Comparison of ENCODE assay signal across 8 cellular contexts in genomic region chr1:35576766-35577070, GRCh38. TPM values are rescaled to one million over a fixed set of nuclear protein-coding genes. Genes with fewer than 3 reads are reported as not detected.
DNase-seq lines count a peak whose midpoint lies in the region; ATAC-seq and TF ChIP-seq lines count a peak whose summit lies in the region.
"Not testable (repeated sequence)": the region's sequence is repeated elsewhere in the genome, so short reads cannot be mapped to it uniquely, and the experiment has no call there.

No MANE protein-coding gene starts in this region.

- H4K5ac ChIP-seq in mesendoderm (ENCODE audit: low read length): not testable (repeated sequence)

- peak overlapping the region; percentile 22 for H3K9ac ChIP-seq in mesendoderm (ENCODE audit: low read length)

- H3K27ac ChIP-seq in CD8-positive, alpha-beta memory T cell (ENCODE audit: low read depth, low read length); heart left ventricle; mesendoderm (ENCODE audit: low read depth, low read length); psoas muscle; thymus (ENCODE audit: low read depth): not testable (repeated sequence)

- H3K4me1 Mint-ChIP-seq in CD8-positive, alpha-beta memory T cell: peaks cover 25 to 37% (median 28%) of the 10 kb centered on the region in 3 donors
- peaks cover 30% of the 10 kb centered on the region for H3K4me1 Mint-ChIP-seq in activated CD8-positive, alpha-beta memory T cell treated with anti-CD3 and anti-CD28 coated beads, Interleukin-2, amount 10 ng/mL, durations not matched to agents 7 days and 5 days
- H3K4me1 Mint-ChIP-seq in brain: peaks cover 31% of the 10 kb centered on the region

- not testable (repeated sequence) for H2BK5ac ChIP-seq in mesendoderm (ENCODE audit: low read length)

- not testable (repeated sequence) for H3K27me3 Mint-ChIP-seq in CD8-positive, alpha-beta memory T cell
- H3K27me3 Mint-ChIP-seq in activated CD8-positive, alpha-beta memory T cell treated with anti-CD3 and anti-CD28 coated beads, Interleukin-2, amount 10 ng/mL, durations not matched to agents 7 days and 5 days: peaks cover 35% of the 10 kb centered on the region
- peaks cover 86% of the 10 kb centered on the region for H3K27me3 Mint-ChIP-seq in brain

- not testable (repeated sequence) for H3K9me3 ChIP-seq in CD8-positive, alpha-beta memory T cell (ENCODE audit: low read length); heart left ventricle; psoas muscle; thymus (ENCODE audit: control insufficient read depth)

- not testable (repeated sequence) for H3K27me3 ChIP-seq in CD8-positive, alpha-beta memory T cell (ENCODE audit: insufficient read depth, low read length, poor library complexity, severe bottlenecking)
- peaks cover 27 to 74% (median 44%) of the 10 kb centered on the region in 9 donors for H3K27me3 ChIP-seq in heart left ventricle
- peaks cover 48% of the 10 kb centered on the region for H3K27me3 ChIP-seq in mesendoderm (ENCODE audit: insufficient read depth, low read length, poor library complexity)
- peaks cover 0 to 68% (median 36%) of the 10 kb centered on the region in 3 donors for H3K27me3 ChIP-seq in psoas muscle (ENCODE audit: insufficient read depth in 3 of 3, low read length in 2 of 3)
- peaks cover 23% of the 10 kb centered on the region for H3K27me3 ChIP-seq in thymus (ENCODE audit: control insufficient read depth, insufficient read depth)

- not testable (repeated sequence) for ATAC-seq in activated CD8-positive, alpha-beta memory T cell treated with anti-CD3 and anti-CD28 coated beads, Interleukin-2, amount 10 ng/mL, durations not matched to agents 7 days and 5 days; heart left ventricle; psoas muscle

- H3K9me3 Mint-ChIP-seq in CD8-positive, alpha-beta memory T cell; activated CD8-positive, alpha-beta memory T cell treated with anti-CD3 and anti-CD28 coated beads, Interleukin-2, amount 10 ng/mL, durations not matched to agents 7 days and 5 days (ENCODE audit: low read depth); brain: not testable (repeated sequence)

- H3K27ac Mint-ChIP-seq in CD8-positive, alpha-beta memory T cell: peak overlapping the region; percentile 41 to 85 (median 56)
- H3K27ac Mint-ChIP-seq in activated CD8-positive, alpha-beta memory T cell treated with anti-CD3 and anti-CD28 coated beads, Interleukin-2, amount 10 ng/mL, durations not matched to agents 7 days and 5 days: peak overlapping the region; percentile 63
- not testable (repeated sequence) for H3K27ac Mint-ChIP-seq in brain

- intact Hi-C loops in heart left ventricle (cut with DNase I); psoas muscle (cut with DNase I): not testable (repeated sequence)

- TF ChIP-seq POLR2A in NB4 (IDR thresholded peaks at IDR 0.05; ENCODE audit: extremely low read depth, insufficient read length); heart left ventricle (IDR thresholded peaks at IDR 0.05): not testable (repeated sequence)

- peak overlapping the region; percentile 5 for H3K56ac ChIP-seq in mesendoderm (ENCODE audit: low read length)

- H3K4me2 ChIP-seq in mesendoderm (ENCODE audit: low read length): peak overlapping the region; percentile 4

- H3K4ac ChIP-seq in mesendoderm (ENCODE audit: low read depth, low read length): not testable (repeated sequence)

- peaks cover 20% of the 10 kb centered on the region for H3K4me1 ChIP-seq in CD8-positive, alpha-beta memory T cell (ENCODE audit: insufficient read depth, low read length)
- H3K4me1 ChIP-seq in heart left ventricle: peaks cover 6 to 40% (median 15%) of the 10 kb centered on the region in 12 donors
- not testable (repeated sequence) for H3K4me1 ChIP-seq in mesendoderm (ENCODE audit: control insufficient read depth, low read depth, low read length); thymus (ENCODE audit: control insufficient read depth, insufficient read depth, low read length)
- H3K4me1 ChIP-seq in psoas muscle: peaks cover 11% of the 10 kb centered on the region

- H3K4me3 Mint-ChIP-seq in CD8-positive, alpha-beta memory T cell: peak overlapping the region; percentile 81 to 96 (median 89)
- H3K4me3 Mint-ChIP-seq in activated CD8-positive, alpha-beta memory T cell treated with anti-CD3 and anti-CD28 coated beads, Interleukin-2, amount 10 ng/mL, durations not matched to agents 7 days and 5 days: peak overlapping the region; percentile 77
- H3K4me3 Mint-ChIP-seq in brain: peak overlapping the region in 3 of 5 experiments; percentile 61 to 64 (median 61)

- TF ChIP-seq CTCF in NB4 (IDR thresholded peaks at IDR 0.05; ENCODE audit: low read depth, low read length); brain (conservative IDR thresholded peaks at IDR 0.05); heart left ventricle (IDR thresholded peaks at IDR 0.05); psoas muscle (IDR thresholded peaks at IDR 0.05): not testable (repeated sequence)

- not testable (repeated sequence) for H3K23ac ChIP-seq in mesendoderm (ENCODE audit: low read length)

- not testable (repeated sequence) for H3K36me3 Mint-ChIP-seq in CD8-positive, alpha-beta memory T cell; activated CD8-positive, alpha-beta memory T cell treated with anti-CD3 and anti-CD28 coated beads, Interleukin-2, amount 10 ng/mL, durations not matched to agents 7 days and 5 days
- H3K36me3 Mint-ChIP-seq in brain: peaks cover 20% of the 10 kb centered on the region

- H3K79me2 ChIP-seq in mesendoderm (ENCODE audit: control insufficient read depth, insufficient read depth, low read length): not testable (repeated sequence)

- H2BK120ac ChIP-seq in mesendoderm (ENCODE audit: low read depth, low read length): not testable (repeated sequence)

- H2AK5ac ChIP-seq in mesendoderm (ENCODE audit: low read length): not testable (repeated sequence)

- not testable (repeated sequence) for H3K4me3 ChIP-seq in CD8-positive, alpha-beta memory T cell (ENCODE audit: low read length); mesendoderm (ENCODE audit: low read length)
- peak overlapping the region; percentile 75 for H3K4me3 ChIP-seq in NB4 (ENCODE audit: low read depth, low read length)
- peak overlapping the region in 9 of 12 donors; percentile 45 to 68 (median 50) for H3K4me3 ChIP-seq in heart left ventricle
- H3K4me3 ChIP-seq in psoas muscle: peak overlapping the region; percentile 60
- H3K4me3 ChIP-seq in thymus (ENCODE audit: low read length): peak overlapping the region; percentile 64

- WGBS in heart left ventricle, 4 donors: 8 to 36% (median 9%) methylated on average over 3 to 37 of the region's 37 CpGs
- no CpG with 5 or more reads among the region's 37 CpGs for WGBS in mesendoderm (ENCODE audit: extremely low coverage, insufficient coverage, low lambda C conversion rate)
- WGBS in psoas muscle, 3 donors: 10 to 14% (median 11%) methylated on average over 23 to 37 of the region's 37 CpGs
- 22% methylated on average over 37 of the region's 37 CpGs for WGBS in thymus

- H3K18ac ChIP-seq in mesendoderm (ENCODE audit: low read length): not testable (repeated sequence)

- POLR2A ChIA-PET in CD8-positive, alpha-beta memory T cell (lab: Charles Lee): not testable (repeated sequence)

- H3K36me3 ChIP-seq in CD8-positive, alpha-beta memory T cell (ENCODE audit: insufficient read depth, low read length); heart left ventricle; mesendoderm (ENCODE audit: control insufficient read depth, insufficient read depth, low read length); psoas muscle (ENCODE audit: insufficient read depth in 1 of 2, low read depth in 1 of 2); thymus (ENCODE audit: control insufficient read depth, insufficient read depth): not testable (repeated sequence)

- not testable (repeated sequence) for H2BK15ac ChIP-seq in mesendoderm (replicated peaks; ENCODE audit: low read depth)

- not testable (repeated sequence) for H4K8ac ChIP-seq in mesendoderm (ENCODE audit: low read depth, low read length)

- not testable (repeated sequence) for H3K79me1 ChIP-seq in mesendoderm (ENCODE audit: low read length)

- CTCF ChIA-PET in CD8-positive, alpha-beta memory T cell (lab: Charles Lee): interaction anchor here (2.0 to 2.2 kb wide), 2 partner anchors 8 to 150 kb away, joined by 6 to 13 read pairs; no protein-coding TSS in a partner anchor
- CTCF ChIA-PET in activated CD8-positive, alpha-beta memory T cell treated with anti-CD3 and anti-CD28 coated beads, Interleukin-2, amount 10 ng/mL, durations not matched to agents 7 days and 5 days (lab: Charles Lee): interaction anchor here (1.1 to 4.8 kb wide), 6 partner anchors 9 to 196 kb away, joined by 3 to 31 read pairs (median 8); no protein-coding TSS in a partner anchor

- not testable (repeated sequence) for DNase-seq in CD8-positive, alpha-beta memory T cell; activated CD8-positive, alpha-beta memory T cell treated with anti-CD3 and anti-CD28 coated beads, Interleukin-2, amount 10 ng/mL, durations not matched to agents 7 days and 5 days; heart left ventricle; mesendoderm; psoas muscle
- DNase-seq in NB4 (ENCODE audit: low read depth): peak; percentile 47

RNA-seq across cellular contexts. Expression of gene TFAP2E, which starts 3.6 kb away (rescaled TPM):
- total RNA-seq in CD8-positive, alpha-beta memory T cell: 1 to 10 TPM in 1 of 2 experiments, under 1 TPM in 1; 0.69 to 1.0 TPM
- 0.41 TPM for polyA plus RNA-seq in CD8-positive, alpha-beta memory T cell
- total RNA-seq in activated CD8-positive, alpha-beta memory T cell treated with anti-CD3 and anti-CD28 coated beads, Interleukin-2, amount 10 ng/mL, durations not matched to agents 7 days and 5 days: 1 to 10 TPM in 1 of 2 experiments, under 1 TPM in 1; 0.68 to 1.0 TPM
- polyA plus RNA-seq in brain (ENCODE audit: insufficient read depth, low read depth, low replicate concordance) (0.32 TPM), heart left ventricle (under 1 TPM; 0.15 to 0.17 TPM), psoas muscle (under 1 TPM; 0.04 to 0.12 (median 0.06) TPM), thymus (4.7 TPM)
- total RNA-seq in heart left ventricle (under 1 TPM in 6 of 9 donors, not detected in 3; 0.12 to 0.57 (median 0.41) TPM), psoas muscle (not detected)
- 0.20 TPM for polyA plus RNA-seq in mesendoderm (2013, experiment 1 of 2)
- 0.14 TPM for polyA plus RNA-seq in mesendoderm (2013, experiment 2 of 2)

RNA-seq across cellular contexts. Expression of gene NCDN, which starts 19.1 kb away (rescaled TPM):
- 10 to 100 TPM; 49.0 to 50.4 TPM for total RNA-seq in CD8-positive, alpha-beta memory T cell
- polyA plus RNA-seq in CD8-positive, alpha-beta memory T cell: 15.7 TPM
- 10 to 100 TPM; 20.1 to 31.7 TPM for total RNA-seq in activated CD8-positive, alpha-beta memory T cell treated with anti-CD3 and anti-CD28 coated beads, Interleukin-2, amount 10 ng/mL, durations not matched to agents 7 days and 5 days
- polyA plus RNA-seq in brain (ENCODE audit: insufficient read depth, low read depth, low replicate concordance) (152 TPM), heart left ventricle (10 to 100 TPM; 14.6 to 27.0 TPM), psoas muscle (10 to 100 TPM in 2 of 3 donors, 1 to 10 TPM in 1; 6.8 to 23.1 (median 13.9) TPM), thymus (8.3 TPM)
- total RNA-seq in heart left ventricle (10 to 100 TPM; 20.7 to 44.4 (median 35.3) TPM), psoas muscle (10 to 100 TPM; 12.5 to 21.2 (median 13.7) TPM)
- 27.8 TPM for polyA plus RNA-seq in mesendoderm (2013, experiment 1 of 2)
- polyA plus RNA-seq in mesendoderm (2013, experiment 2 of 2): 28.0 TPM

RNA-seq across cellular contexts. Expression of gene KIAA0319L, which starts 19.5 kb away (rescaled TPM):
- 10 to 100 TPM; 28.5 to 30.4 TPM for total RNA-seq in CD8-positive, alpha-beta memory T cell
- polyA plus RNA-seq in CD8-positive, alpha-beta memory T cell: 29.3 TPM
- 10 to 100 TPM; 36.0 to 45.7 TPM for total RNA-seq in activated CD8-positive, alpha-beta memory T cell treated with anti-CD3 and anti-CD28 coated beads, Interleukin-2, amount 10 ng/mL, durations not matched to agents 7 days and 5 days
- polyA plus RNA-seq in brain (ENCODE audit: insufficient read depth, low read depth, low replicate concordance) (42.9 TPM), heart left ventricle (10 to 100 TPM; 21.0 to 41.1 TPM), psoas muscle (10 to 100 TPM; 18.0 to 41.7 (median 24.2) TPM), thymus (25.6 TPM)
- total RNA-seq in heart left ventricle (100 to 1,000 TPM in 2 of 9 donors, 10 to 100 TPM in 7; 58.3 to 108 (median 78.3) TPM), psoas muscle (10 to 100 TPM; 32.0 to 46.9 (median 40.7) TPM)
- 15.1 TPM for polyA plus RNA-seq in mesendoderm (2013, experiment 1 of 2)
- 16.4 TPM for polyA plus RNA-seq in mesendoderm (2013, experiment 2 of 2)
